15 cellular contexts compared by ENCODE assay signal in the genomic region with DNA sequence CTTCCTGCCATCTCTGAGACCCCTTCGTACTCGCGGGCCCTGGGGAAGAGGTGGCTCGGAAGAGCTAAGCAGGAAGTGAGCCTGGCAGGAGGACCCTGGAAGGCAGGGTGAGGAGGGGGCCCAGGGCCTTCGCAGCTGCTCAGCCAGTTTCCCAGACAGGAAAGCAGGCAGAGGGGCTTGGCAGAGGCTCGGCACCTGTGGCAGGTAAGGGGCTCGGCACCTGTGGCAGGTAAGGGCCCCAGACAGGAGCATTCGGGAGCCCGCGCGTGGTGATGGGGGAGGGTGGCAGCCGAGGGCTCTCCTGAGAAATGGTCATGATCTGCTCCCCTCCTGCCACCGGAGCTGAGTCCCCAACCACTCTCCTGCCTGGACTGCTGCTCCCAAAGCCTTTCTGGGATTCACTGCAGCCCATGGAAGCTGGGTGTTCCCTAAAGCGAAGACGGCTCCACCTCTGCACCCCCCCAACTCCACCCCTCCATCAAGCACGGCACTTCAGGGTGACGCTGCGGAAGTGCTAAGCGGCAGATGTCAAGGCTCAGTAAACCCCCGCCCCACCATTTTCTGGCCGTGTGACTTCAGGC.
DNase-seq lines count a peak whose midpoint lies in the region; ATAC-seq and TF ChIP-seq lines count a peak whose summit lies in the region.
"Had no signal": no experiment of that assay in that cellular context is flagged by ENCODE, and none has a peak within 500 bp of the region (broad histone marks: within the 10 kb centered on the region; RNA-seq: fewer than 3 reads in every experiment).

No MANE protein-coding gene starts in this region.

- H3K4me3 ChIP-seq in GM23338: no peak overlapping the region
- H3K4me3 ChIP-seq in upper lobe of right lung: no peak overlapping the region
- H3K4me3 ChIP-seq: BLaER1 had no signal

- H3K27ac ChIP-seq in GM23338 (ENCODE audit: low read depth): no peak overlapping the region
- H3K27ac ChIP-seq in upper lobe of right lung: no peak overlapping the region
- H3K27ac ChIP-seq: BLaER1 had no signal

- DNase-seq in GM23338 (ENCODE audit: low spot score) (no peak), WTC11 (ENCODE audit: low spot score) (no peak), posterior vena cava (ENCODE audit: low spot score) (peak; percentile 68), upper lobe of right lung (peak; percentile 51), GM10248 (ENCODE audit: extremely low spot score) (no peak)
- DNase-seq: 8988T; AML-193; Caco-2; CD8-positive, alpha-beta memory T cell; GF-D8; H9 had no signal

- peaks cover 5% of the 10 kb centered on the region for H3K27me3 Mint-ChIP-seq in GM23338 (ENCODE audit: insufficient read depth, low read depth, poor library complexity)
- no peaks in the 10 kb centered on the region for H3K27me3 Mint-ChIP-seq in WTC11 (ENCODE audit: low read depth)
- H3K27me3 Mint-ChIP-seq: IgD-negative memory B cell had no signal

- H3K4me3 Mint-ChIP-seq in GM23338 (no peak overlapping the region), WTC11 (no peak overlapping the region)
- H3K4me3 Mint-ChIP-seq: CD8-positive, alpha-beta memory T cell; H9; IgD-negative memory B cell had no signal

- peak; percentile 35; the same call in 2 of the 3 replicates for ATAC-seq in GM23338
- ATAC-seq in WTC11: peak; percentile 33; the same call in 1 of the 2 replicates
- ATAC-seq in upper lobe of right lung: no peak
- no peak for ATAC-seq in GM21390 (IDR thresholded peaks at IDR 0.05; ENCODE audit: unreplicated experiment)
- ATAC-seq in HG03521 (IDR thresholded peaks at IDR 0.05; ENCODE audit: unreplicated experiment): no peak

- H3K36me3 ChIP-seq in GM23338 (ENCODE audit: insufficient read depth) (no peaks in the 10 kb centered on the region), upper lobe of right lung (no peaks in the 10 kb centered on the region)
- H3K36me3 ChIP-seq: BLaER1 had no signal

- 0 out of 2 replicates have a peak, but pooled peaks cover 3% of the 10 kb centered on the region for H3K9me2 ChIP-seq in GM23338 (ENCODE audit: insufficient read depth)

- no peak overlapping the region for H3K4me2 ChIP-seq in GM23338
- H3K4me2 ChIP-seq: BLaER1 had no signal

- POLR2A ChIA-PET in WTC11 (lab: Charles Lee) (no interaction called here), GM10248 (lab: Yijun Ruan, JAX) (no interaction called here)

- H3K4me1 Mint-ChIP-seq in GM23338 (peaks cover 15% of the 10 kb centered on the region), WTC11 (peaks cover 4% of the 10 kb centered on the region; the same call in 1 of the 2 replicates)
- H3K4me1 Mint-ChIP-seq: CD8-positive, alpha-beta memory T cell had no signal

- no peaks in the 10 kb centered on the region for H3F3A ChIP-seq in GM23338 (replicated peaks; ENCODE audit: low read depth)

- H3K4me1 ChIP-seq in GM23338 (ENCODE audit: insufficient read depth) (no peaks in the 10 kb centered on the region), upper lobe of right lung (no peaks in the 10 kb centered on the region)
- H3K4me1 ChIP-seq: Caco-2 had no signal

- CTCF ChIA-PET in WTC11 (lab: Charles Lee) (interaction anchor here (0.6 to 2.9 kb wide), 6 partner anchors 9 to 527 kb away, joined by 3 to 9 read pairs (median 6); no protein-coding TSS in a partner anchor), GM10248 (lab: Yijun Ruan, JAX) (interaction anchor here (1.0 to 1.4 kb wide), 2 partner anchors 24 to 70 kb away, joined by 3 read pairs; no protein-coding TSS in a partner anchor)

- H3K27ac Mint-ChIP-seq in GM23338 (no peak overlapping the region), WTC11 (no peak overlapping the region)
- H3K27ac Mint-ChIP-seq: CD8-positive, alpha-beta memory T cell; IgD-negative memory B cell had no signal

- H3K9me3 Mint-ChIP-seq in GM23338 (no peaks in the 10 kb centered on the region), WTC11 (peaks cover 5% of the 10 kb centered on the region; the same call in 1 of the 2 replicates)
- H3K9me3 Mint-ChIP-seq: CD8-positive, alpha-beta memory T cell had no signal

- H3K79me2 ChIP-seq in GM23338 (replicated peaks; ENCODE audit: insufficient read depth): no peaks in the 10 kb centered on the region

- H3K36me3 Mint-ChIP-seq in GM23338 (ENCODE audit: low read depth) (no peaks in the 10 kb centered on the region; the same call in 2 of the 3 replicates), WTC11 (no peaks in the 10 kb centered on the region)
- H3K36me3 Mint-ChIP-seq: IgD-negative memory B cell had no signal

- TF ChIP-seq CTCF in GM23338 (conservative IDR thresholded peaks at IDR 0.05; ENCODE audit: low read depth in 2 of 2) (no peak), WTC11 (IDR thresholded peaks at IDR 0.05) (no peak), upper lobe of right lung (IDR thresholded peaks at IDR 0.05) (no peak), GM10248 (IDR thresholded peaks at IDR 0.05; ENCODE audit: control extremely low read depth, extremely low read depth, low read depth, missing control alignments) (no peak)

- intact Hi-C loops in posterior vena cava (cut with DNase I): no loop called here
- intact Hi-C loops in upper lobe of right lung (cut with DNase I): no loop called here

- no peaks in the 10 kb centered on the region for H3K9me3 ChIP-seq in upper lobe of right lung
- H3K9me3 ChIP-seq: BLaER1, Caco-2 had no signal

- H3K27me3 ChIP-seq in GM23338 (ENCODE audit: insufficient read depth) (no peaks in the 10 kb centered on the region), upper lobe of right lung (no peaks in the 10 kb centered on the region)
- H3K27me3 ChIP-seq: BLaER1 had no signal

- no peaks in the 10 kb centered on the region for H4K20me1 ChIP-seq in GM23338 (replicated peaks; ENCODE audit: insufficient read depth)
- H4K20me1 ChIP-seq: BLaER1 had no signal

- H2AFZ ChIP-seq in GM23338: no peak overlapping the region

TF ChIP-seq in GM23338, 12 proteins besides CTCF, POLR2A, EP300 and RAD21 (continues in another document):
- TF ChIP-seq ZNF331 (CRISPR knock-in tag; IDR thresholded peaks at IDR 0.05; ENCODE audit: low read depth) (no peak), EZH2 (IDR thresholded peaks at IDR 0.05; ENCODE audit: low read depth, unreplicated experiment) (no peak), NANOG (IDR thresholded peaks at IDR 0.05; ENCODE audit: borderline replicate concordance) (no peak)
- TF ChIP-seq, protein P1, sequence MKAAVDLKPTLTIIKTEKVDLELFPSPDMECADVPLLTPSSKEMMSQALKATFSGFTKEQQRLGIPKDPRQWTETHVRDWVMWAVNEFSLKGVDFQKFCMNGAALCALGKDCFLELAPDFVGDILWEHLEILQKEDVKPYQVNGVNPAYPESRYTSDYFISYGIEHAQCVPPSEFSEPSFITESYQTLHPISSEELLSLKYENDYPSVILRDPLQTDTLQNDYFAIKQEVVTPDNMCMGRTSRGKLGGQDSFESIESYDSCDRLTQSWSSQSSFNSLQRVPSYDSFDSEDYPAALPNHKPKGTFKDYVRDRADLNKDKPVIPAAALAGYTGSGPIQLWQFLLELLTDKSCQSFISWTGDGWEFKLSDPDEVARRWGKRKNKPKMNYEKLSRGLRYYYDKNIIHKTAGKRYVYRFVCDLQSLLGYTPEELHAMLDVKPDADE (IDR thresholded peaks at IDR 0.05): no peak

TF ChIP-seq in WTC11, 78 proteins besides CTCF, POLR2A, EP300 and RAD21:
- TF ChIP-seq CBFB (CRISPR knock-in tag; IDR thresholded peaks at IDR 0.05; ENCODE audit: low read depth): no peak
- TF ChIP-seq, protein P2, sequence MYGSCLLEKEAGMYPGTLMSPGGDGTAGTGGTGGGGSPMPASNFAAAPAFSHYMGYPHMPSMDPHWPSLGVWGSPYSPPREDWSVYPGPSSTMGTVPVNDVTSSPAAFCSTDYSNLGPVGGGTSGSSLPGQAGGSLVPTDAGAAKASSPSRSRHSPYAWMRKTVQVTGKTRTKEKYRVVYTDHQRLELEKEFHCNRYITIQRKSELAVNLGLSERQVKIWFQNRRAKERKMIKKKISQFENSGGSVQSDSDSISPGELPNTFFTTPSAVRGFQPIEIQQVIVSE (CRISPR knock-in tag; IDR thresholded peaks at IDR 0.05; ENCODE audit: borderline replicate concordance): no peak
- no peak for TF ChIP-seq ZNF121 (CRISPR knock-in tag; IDR thresholded peaks at IDR 0.05)

Comparison
In these comparisons a context has a peak if more than half of its experiments do, and no peak if none do; other contexts are left out.
1. ATAC-seq: peak in GM23338 (single experiment) and WTC11 (single experiment); none in upper lobe of right lung (single experiment), GM21390 (single experiment) and HG03521 (single experiment).
2. DNase-seq: peak in posterior vena cava (single experiment) and upper lobe of right lung (single experiment); none in GM23338 (single experiment), WTC11 (single experiment) and GM10248 (single experiment).